16 cellular contexts compared by ENCODE assay signal in genomic region chr1:51671527-51672325, GRCh38. TPM values are rescaled to one million over a fixed set of nuclear protein-coding genes. Genes with fewer than 3 reads are reported as not detected.
DNase-seq lines count a peak whose midpoint lies in the region; ATAC-seq and TF ChIP-seq lines count a peak whose summit lies in the region.
"Had no signal": no experiment of that assay in that cellular context is flagged by ENCODE, and none has a peak within 500 bp of the region (broad histone marks: within the 10 kb centered on the region; RNA-seq: fewer than 3 reads in every experiment).

No MANE protein-coding gene starts in this region.

- H3K4me3 Mint-ChIP-seq in endodermal cell: no peak overlapping the region
- H3K4me3 Mint-ChIP-seq in activated naive CD8-positive, alpha-beta T cell treated with anti-CD3 and anti-CD28 coated beads, Interleukin-2, amount 50 U/mL, for 24 hours: no peak overlapping the region

- no peaks in the 10 kb centered on the region for H4K20me1 ChIP-seq in osteoblast (ENCODE audit: insufficient read depth, low read length)

- H3K27ac ChIP-seq in RWPE2 (ENCODE audit: poor library complexity, severe bottlenecking): no peak overlapping the region
- H3K27ac ChIP-seq in endodermal cell (ENCODE audit: low read depth, low read length): no peak overlapping the region
- peak overlapping the region; percentile 71 for H3K27ac ChIP-seq in osteoblast (ENCODE audit: low read depth, low read length)
- H3K27ac ChIP-seq: 22Rv1, left ventricle myocardium inferior, RWPE1, transverse colon had no signal

- no peak for TF ChIP-seq POLR2A in lower leg skin (IDR thresholded peaks at IDR 0.05)

- H3K79me2 ChIP-seq in osteoblast (ENCODE audit: insufficient read depth, low read length): peaks cover 53% of the 10 kb centered on the region

- TF ChIP-seq CTCF in RWPE2 (IDR thresholded peaks at IDR 0.05; ENCODE audit: poor library complexity, severe bottlenecking): no peak
- TF ChIP-seq CTCF in endodermal cell (conservative IDR thresholded peaks at IDR 0.05): no peak
- no peak for TF ChIP-seq CTCF in osteoblast (IDR thresholded peaks at IDR 0.05; ENCODE audit: extremely low read depth, low read depth, low read length)
- no peak for TF ChIP-seq CTCF in lower leg skin (IDR thresholded peaks at IDR 0.05)

- H3K4me3 ChIP-seq in RWPE2 (ENCODE audit: severe bottlenecking) (no peak overlapping the region), endodermal cell (ENCODE audit: low read length) (peak overlapping the region; percentile 7), osteoblast (ENCODE audit: insufficient read depth, low read length) (no peak overlapping the region), lower leg skin (ENCODE audit: low read depth, poor library complexity, severe bottlenecking) (no peak overlapping the region)
- H3K4me3 ChIP-seq: left ventricle myocardium inferior, transverse colon had no signal

- H3K36me3 Mint-ChIP-seq in endodermal cell (ENCODE audit: low read depth): no peaks in the 10 kb centered on the region
- no peaks in the 10 kb centered on the region for H3K36me3 Mint-ChIP-seq in activated naive CD8-positive, alpha-beta T cell treated with anti-CD3 and anti-CD28 coated beads, Interleukin-2, amount 50 U/mL, for 24 hours (ENCODE audit: low read depth)
- H3K36me3 Mint-ChIP-seq: activated naive CD4-positive, alpha-beta T cell treated with anti-CD3 and anti-CD28 coated beads, Interleukin-2, amount 50 U/mL, for 72 hours had no signal

- DNase-seq in NCI-H146 (lab: John Stamatoyannopoulos, UW) (peak; percentile 27), NCI-H146 treated with DMSO at 0.1 percent for 48 hours (lab: John Stamatoyannopoulos, UW; ENCODE audit: unreplicated experiment) (no peak), RWPE2 (ENCODE audit: low spot score) (no peak), endodermal cell (no peak), osteoblast (ENCODE audit: insufficient read length, low spot score, missing footprints) (peak; percentile 21), lower leg skin (ENCODE audit: low spot score in 2 of 2) (no peak)
- DNase-seq in activated naive CD8-positive, alpha-beta T cell treated with anti-CD3 and anti-CD28 coated beads, Interleukin-2, amount 50 U/mL, for 24 hours: no peak
- DNase-seq: Caco-2; left ventricle myocardium inferior; stimulated activated CD8-positive, alpha-beta memory T cell treated with anti-CD3 and anti-CD28 coated beads, Interleukin-4, amount 100 ng/mL, for 48 hours; T-helper 9 cell; transverse colon had no signal

- H3K4me1 ChIP-seq in RWPE2 (ENCODE audit: insufficient read depth, poor library complexity, severe bottlenecking) (peaks cover 7% of the 10 kb centered on the region), endodermal cell (ENCODE audit: control insufficient read depth, insufficient read depth, low read length) (peaks cover 16% of the 10 kb centered on the region), osteoblast (ENCODE audit: insufficient read depth, low read length) (peaks cover 20% of the 10 kb centered on the region)

- H2AFZ ChIP-seq in osteoblast (ENCODE audit: low read length): no peak overlapping the region

- H3K36me3 ChIP-seq in RWPE2 (ENCODE audit: low read depth): peaks cover 4% of the 10 kb centered on the region; the same call in 1 of the 2 replicates
- no peaks in the 10 kb centered on the region for H3K36me3 ChIP-seq in endodermal cell (ENCODE audit: control insufficient read depth, insufficient read depth, low read length)
- H3K36me3 ChIP-seq in osteoblast (ENCODE audit: insufficient read depth, low read length): no peaks in the 10 kb centered on the region
- H3K36me3 ChIP-seq: left ventricle myocardium inferior, transverse colon had no signal

- H3K9me3 Mint-ChIP-seq in endodermal cell: no peaks in the 10 kb centered on the region
- no peaks in the 10 kb centered on the region for H3K9me3 Mint-ChIP-seq in activated naive CD8-positive, alpha-beta T cell treated with anti-CD3 and anti-CD28 coated beads, Interleukin-2, amount 50 U/mL, for 24 hours
- H3K9me3 Mint-ChIP-seq: activated naive CD4-positive, alpha-beta T cell treated with anti-CD3 and anti-CD28 coated beads, Interleukin-2, amount 50 U/mL, for 72 hours had no signal

- H3K27me3 ChIP-seq in RWPE2 (ENCODE audit: insufficient read depth, poor library complexity, severe bottlenecking) (no peaks in the 10 kb centered on the region), endodermal cell (ENCODE audit: control insufficient read depth, insufficient read depth, low read length, poor library complexity, severe bottlenecking) (no peaks in the 10 kb centered on the region), osteoblast (ENCODE audit: insufficient read depth, low read length) (no peaks in the 10 kb centered on the region)
- H3K27me3 ChIP-seq: transverse colon had no signal

- ATAC-seq in RWPE2 (ENCODE audit: low read depth) (peak; percentile 40; the same call in 2 of the 3 replicates), GM19452 (IDR thresholded peaks at IDR 0.05; ENCODE audit: unreplicated experiment) (no peak)
- ATAC-seq in activated naive CD8-positive, alpha-beta T cell treated with anti-CD3 and anti-CD28 coated beads, Interleukin-2, amount 50 U/mL, for 24 hours: no peak
- ATAC-seq: activated naive CD4-positive, alpha-beta T cell treated with anti-CD3 and anti-CD28 coated beads, Interleukin-2, amount 50 U/mL, for 72 hours had no signal

- H3K27ac Mint-ChIP-seq in endodermal cell: no peak overlapping the region
- no peak overlapping the region for H3K27ac Mint-ChIP-seq in activated naive CD8-positive, alpha-beta T cell treated with anti-CD3 and anti-CD28 coated beads, Interleukin-2, amount 50 U/mL, for 24 hours
- H3K27ac Mint-ChIP-seq: activated naive CD4-positive, alpha-beta T cell treated with anti-CD3 and anti-CD28 coated beads, Interleukin-2, amount 50 U/mL, for 72 hours had no signal

- peak overlapping the region; percentile 34 for H3K4me2 ChIP-seq in osteoblast (ENCODE audit: insufficient read depth, low read length)

- intact Hi-C loops in lower leg skin (cut with DNase I; ENCODE audit: low total_unique reads): no loop called here

- WGBS in endodermal cell (ENCODE audit: insufficient coverage in 1 of 2, insufficient read length in 1 of 2), 2 experiments: 88 to 100% methylated on average over 2 to 3 of the region's 4 CpGs
- 90% methylated on average over 4 of the region's 4 CpGs for WGBS in lower leg skin, 2 donors

- H3K27me3 Mint-ChIP-seq in endodermal cell (ENCODE audit: insufficient read depth): no peaks in the 10 kb centered on the region
- no peaks in the 10 kb centered on the region for H3K27me3 Mint-ChIP-seq in activated naive CD8-positive, alpha-beta T cell treated with anti-CD3 and anti-CD28 coated beads, Interleukin-2, amount 50 U/mL, for 24 hours

- H3K9me3 ChIP-seq in RWPE2 (ENCODE audit: severe bottlenecking) (no peaks in the 10 kb centered on the region), endodermal cell (ENCODE audit: control insufficient read depth, low read length) (no peaks in the 10 kb centered on the region), osteoblast (ENCODE audit: low read depth, low read length) (no peaks in the 10 kb centered on the region)
- H3K9me3 ChIP-seq: Caco-2, left ventricle myocardium inferior, transverse colon had no signal

- H3K9ac ChIP-seq in endodermal cell (ENCODE audit: extremely low read depth, low read length, poor library complexity, severe bottlenecking): no peak overlapping the region

- peaks cover 19% of the 10 kb centered on the region for H3K4me1 Mint-ChIP-seq in endodermal cell
- H3K4me1 Mint-ChIP-seq in activated naive CD8-positive, alpha-beta T cell treated with anti-CD3 and anti-CD28 coated beads, Interleukin-2, amount 50 U/mL, for 24 hours: no peaks in the 10 kb centered on the region

RNA-seq across cellular contexts. Expression of gene OSBPL9, which starts 54.8 kb away (rescaled TPM):
- total RNA-seq in endodermal cell: 10 to 100 TPM; 76.9 to 93.3 TPM
- polyA plus RNA-seq in endodermal cell (2013, experiment 1 of 2): 88.6 TPM
- 84.6 TPM for polyA plus RNA-seq in endodermal cell (2013, experiment 2 of 2)
- 87.9 and 96.4 TPM in 2 replicates for total RNA-seq in osteoblast
- 10 to 100 TPM; 35.9 to 56.9 (median 46.9) TPM for total RNA-seq in lower leg skin

Comparison
In these comparisons a context has a peak if more than half of its experiments do, and no peak if none do; other contexts are left out.
1. DNase-seq: peak in NCI-H146 (single experiment) and osteoblast (single experiment); none in NCI-H146 treated with DMSO at 0.1 percent for 48 hours (single experiment), RWPE2 (single experiment), endodermal cell (single experiment), activated naive CD8-positive, alpha-beta T cell treated with anti-CD3 and anti-CD28 coated beads, Interleukin-2, amount 50 U/mL, for 24 hours (single experiment) and lower leg skin (0 of 2).